Comparison of ENCODE assay signal across 9 cellular contexts in genomic region chr3:19139863-19140262, GRCh38. TPM values are rescaled to one million over a fixed set of nuclear protein-coding genes. Genes with fewer than 3 reads are reported as not detected.
"Had no signal": no experiment of that assay in that cellular context is flagged by ENCODE, and none has a peak within 500 bp of the region (broad histone marks: within the 10 kb centered on the region; RNA-seq: fewer than 3 reads in every experiment).

No MANE protein-coding gene starts in this region.

- H3K9me3 Mint-ChIP-seq: GM23338, H9, HFFc6 had no signal

- DNase-seq: H9, HCEC 1CT, HFFc6, KG1 had no signal

- H3K4me2 ChIP-seq: GM23338 had no signal

- H3K4me3 ChIP-seq: GM23338 had no signal

- H3K4me3 Mint-ChIP-seq: GM23338, H9, HFFc6, IgD-negative memory B cell had no signal

- H2AFZ ChIP-seq: GM23338 had no signal

- ATAC-seq: GM23338 had no signal

- FAIRE-seq: H1, H54, HTR-8/SVneo had no signal

- H3K27ac Mint-ChIP-seq: GM23338, H9, HFFc6, IgD-negative memory B cell had no signal

RNA-seq across cellular contexts. Expression of gene KCNH8, which starts 8.4 kb away (rescaled TPM):
- total RNA-seq: HFFc6 had no signal
